ENCODE assay signal across 9 cellular contexts in genomic region chr6:91276315-91276714, GRCh38.
DNase-seq lines count a peak whose midpoint lies in the region; ATAC-seq, FAIRE-seq and TF ChIP-seq lines count a peak whose summit lies in the region.
"Had no signal": no experiment of that assay in that cellular context is flagged by ENCODE, and none has a peak within 500 bp of the region (broad histone marks: within the 10 kb centered on the region; RNA-seq: fewer than 3 reads in every experiment).

No MANE protein-coding gene starts in this region.

- no peaks in the 10 kb centered on the region for H3K79me2 ChIP-seq in H1 (ENCODE audit: control insufficient read depth in 1 of 2, insufficient read depth in 2 of 2, low read length in 2 of 2)

- CTCF ChIA-PET in H1 (lab: Charles Lee; ENCODE audit: partially characterized antibody) (interaction anchor here (0.7 to 5.0 kb wide), 30 partner anchors 9 to 835 kb away, joined by 3 to 40 read pairs (median 4); no protein-coding TSS in a partner anchor), Calu3 (lab: Charles Lee) (no interaction called here)

- H3K27ac ChIP-seq in H1 (ENCODE audit: low read depth, low read length): no peak overlapping the region

- no peak overlapping the region for H3K56ac ChIP-seq in H1 (replicated peaks; ENCODE audit: insufficient read length, low read depth, low read length)

- H3K4me3 Mint-ChIP-seq in Calu3 (ENCODE audit: low read depth, unreplicated experiment): no peak overlapping the region

- no peaks in the 10 kb centered on the region for H3K27me3 ChIP-seq in H1 (replicated peaks in 1 of 4; ENCODE audit: control insufficient read depth in 3 of 4, extremely low read depth in 1 of 4, insufficient read depth in 3 of 4, low read length in 3 of 4)

- no peak for TF ChIP-seq EP300 in H1 (IDR thresholded peaks at IDR 0.05; ENCODE audit: borderline replicate concordance in 1 of 2, low read depth in 2 of 2, low read length in 2 of 2)

- H2BK15ac ChIP-seq in H1 (ENCODE audit: low read length): no peak overlapping the region

- H4K5ac ChIP-seq in H1 (ENCODE audit: insufficient read length, low read depth, low read length): no peak overlapping the region

- no peaks in the 10 kb centered on the region; a peak in 1 of 4 replicates for H3K9me3 ChIP-seq in H1 (ENCODE audit: insufficient read depth in 2 of 2, low read depth in 1 of 2, low read length in 1 of 2)

- no peak overlapping the region for H2AK5ac ChIP-seq in H1 (ENCODE audit: low read depth, low read length)

- no peaks in the 10 kb centered on the region for H3K79me1 ChIP-seq in H1 (ENCODE audit: low read depth, low read length)

- no peak overlapping the region for H3K4me2 ChIP-seq in H1 (ENCODE audit: insufficient read depth in 1 of 2, low read depth in 2 of 2, low read length in 2 of 2)

- peaks cover 2% of the 10 kb centered on the region for H3K9me3 Mint-ChIP-seq in Calu3 (ENCODE audit: low read depth, unreplicated experiment)

- H3K4ac ChIP-seq in H1 (replicated peaks; ENCODE audit: insufficient read length, low read depth, low read length): no peak overlapping the region

- H2BK5ac ChIP-seq in H1 (ENCODE audit: low read depth, low read length): no peak overlapping the region

- peak in 2 of 3 experiments; percentile 67 to 69; a peak in 3 of 4 replicates for TF ChIP-seq CTCF in H1 (IDR thresholded peaks at IDR 0.05; ENCODE audit: control extremely low read depth in 1 of 3, insufficient read depth in 1 of 3, low read depth in 1 of 3, low read length in 3 of 3)
- no peak for TF ChIP-seq CTCF in Calu3 (IDR thresholded peaks at IDR 0.05; ENCODE audit: unreplicated experiment)
- TF ChIP-seq CTCF in GM10266 (IDR thresholded peaks at IDR 0.05; ENCODE audit: control insufficient read depth, insufficient read depth, low read depth, missing control alignments): no peak

- H3K27ac Mint-ChIP-seq in Calu3 (ENCODE audit: unreplicated experiment): no peak overlapping the region

- no TSS peak for BruUV-seq in Calu3 (replicated peaks; lab: Mats Ljungman, UMichigan)

- no peak overlapping the region for H4K91ac ChIP-seq in H1 (replicated peaks; ENCODE audit: insufficient read length, low read length)

- DNase-seq in DMS 273 (lab: John Stamatoyannopoulos, UW; ENCODE audit: unreplicated experiment) (peak; percentile 50), NCI-H146 treated with DMSO at 0.1 percent for 48 hours (lab: John Stamatoyannopoulos, UW; ENCODE audit: unreplicated experiment) (peak; percentile 35), H1 (ENCODE audit: low read depth in 1 of 2, low spot score in 2 of 2) (no peak), Calu3 (no peak), midbrain (lab: John Stamatoyannopoulos, UW) (no peak), GM10266 (ENCODE audit: extremely low spot score) (no peak)

- H3K4me1 Mint-ChIP-seq in Calu3 (ENCODE audit: low read depth, unreplicated experiment): no peaks in the 10 kb centered on the region

- H4K8ac ChIP-seq in H1 (ENCODE audit: extremely low read depth, insufficient read depth, low read length): no peak overlapping the region

- WGBS in H1 (ENCODE audit: extremely low coverage in 1 of 2, insufficient coverage in 1 of 2, insufficient read length in 1 of 2, insufficient replicate concordance in 2 of 2, low coverage in 1 of 2, low lambda C conversion rate in 2 of 2, missing lambda C conversion rate in 1 of 2), 2 experiments: 58% methylated on average over 2 of the region's 2 CpGs; no CpG with 5 or more reads in 1 of the 2 experiments

- H2BK120ac ChIP-seq in H1 (replicated peaks; ENCODE audit: low read depth, low read length): no peak overlapping the region

- peak; percentile 89 for FAIRE-seq in H1 (lab: Jason Lieb, UNC)
- FAIRE-seq: endothelial cell of umbilical vein had no signal

- peak; percentile 92 for ATAC-seq in GM21360 (IDR thresholded peaks at IDR 0.05; ENCODE audit: unreplicated experiment)
- ATAC-seq in HG03095 (IDR thresholded peaks at IDR 0.05; ENCODE audit: unreplicated experiment): no peak

- no peak overlapping the region for H3K23ac ChIP-seq in H1 (ENCODE audit: insufficient read length)

- H3K36me3 ChIP-seq in H1 (ENCODE audit: control insufficient read depth in 2 of 4, insufficient read depth in 4 of 4, low read length in 3 of 4): no peaks in the 10 kb centered on the region

- H3K18ac ChIP-seq in H1 (ENCODE audit: extremely low read depth, low read length): no peak overlapping the region

- POLR2A ChIA-PET in H1 (lab: Charles Lee; ENCODE audit: partially characterized antibody): no interaction called here

- H2BK12ac ChIP-seq in H1 (ENCODE audit: low read depth, low read length): no peak overlapping the region

- no peak for TF ChIP-seq POLR2A in H1 (IDR thresholded peaks at IDR 0.05; ENCODE audit: control extremely low read depth in 1 of 2, low read depth in 2 of 2, low read length in 2 of 2)

- H3K23me2 ChIP-seq in H1 (ENCODE audit: low read depth, low read length): no peaks in the 10 kb centered on the region

- no peak overlapping the region for H3K14ac ChIP-seq in H1 (ENCODE audit: insufficient read length)

- H2BK20ac ChIP-seq in H1 (ENCODE audit: low read length): 0 out of 2 replicates have a peak overlapping the region, but pooled peaks have one; percentile 40

- no peaks in the 10 kb centered on the region for H4K20me1 ChIP-seq in H1 (replicated peaks in 1 of 2; ENCODE audit: control insufficient read depth in 1 of 2, insufficient read depth in 2 of 2, low read length in 2 of 2)

- no peaks in the 10 kb centered on the region for H3K27me3 Mint-ChIP-seq in Calu3 (ENCODE audit: unreplicated experiment)

- intact Hi-C loops in Calu3 (cut with micrococcal nuclease; ENCODE audit: unreplicated experiment): no loop called here

- H3K36me3 Mint-ChIP-seq in Calu3 (ENCODE audit: insufficient read depth, unreplicated experiment): peaks cover 4% of the 10 kb centered on the region

- H3K4me1 ChIP-seq in H1 (replicated peaks in 1 of 4; ENCODE audit: control insufficient read depth in 3 of 4, insufficient read depth in 4 of 4, low read length in 3 of 4): peaks cover 0 to 10% (median 4%) of the 10 kb centered on the region in 4 experiments; a peak in 3 of 7 replicates

- TF ChIP-seq RAD21 in H1 (IDR thresholded peaks at IDR 0.05 in 1 of 2, conservative IDR thresholded peaks at IDR 0.05 in 1 of 2; ENCODE audit: low read depth in 2 of 2, low read length in 2 of 2): peak; percentile 67 to 68

- no peak overlapping the region for H3K9ac ChIP-seq in H1 (replicated peaks in 1 of 4; ENCODE audit: extremely low read depth in 1 of 4, low read depth in 3 of 4, low read length in 3 of 4)

- H3K4me3 ChIP-seq in H1 (ENCODE audit: extremely low read depth in 1 of 4, insufficient read depth in 2 of 4, low read depth in 3 of 4, low read length in 4 of 4): no peak overlapping the region

- H2AFZ ChIP-seq in H1 (ENCODE audit: low read length): no peak overlapping the region

TF ChIP-seq in H1, 55 proteins besides CTCF, POLR2A, EP300 and RAD21 (continues in another document):
- TF ChIP-seq TCF12 (IDR thresholded peaks at IDR 0.05; ENCODE audit: low read depth, low read length): no peak
- TF ChIP-seq TBP (IDR thresholded peaks at IDR 0.05; ENCODE audit: low read depth, low read length): no peak
- TF ChIP-seq SUZ12 (IDR thresholded peaks at IDR 0.05; ENCODE audit: low read length): no peak
- no peak for TF ChIP-seq RBBP5 (IDR thresholded peaks at IDR 0.05; ENCODE audit: borderline replicate concordance, low read depth, low read length)

Comparison
In these comparisons a context has a peak if more than half of its experiments do, and no peak if none do; other contexts are left out.
1. DNase-seq: peak in DMS 273 (single experiment) and NCI-H146 treated with DMSO at 0.1 percent for 48 hours (single experiment); none in H1 (0 of 2), Calu3 (single experiment), midbrain (single experiment) and GM10266 (single experiment).
2. CTCF ChIP-seq: peak in H1 (2 of 3); none in Calu3 (single experiment) and GM10266 (single experiment).